8 cellular contexts compared by ENCODE assay signal in the genomic region with DNA sequence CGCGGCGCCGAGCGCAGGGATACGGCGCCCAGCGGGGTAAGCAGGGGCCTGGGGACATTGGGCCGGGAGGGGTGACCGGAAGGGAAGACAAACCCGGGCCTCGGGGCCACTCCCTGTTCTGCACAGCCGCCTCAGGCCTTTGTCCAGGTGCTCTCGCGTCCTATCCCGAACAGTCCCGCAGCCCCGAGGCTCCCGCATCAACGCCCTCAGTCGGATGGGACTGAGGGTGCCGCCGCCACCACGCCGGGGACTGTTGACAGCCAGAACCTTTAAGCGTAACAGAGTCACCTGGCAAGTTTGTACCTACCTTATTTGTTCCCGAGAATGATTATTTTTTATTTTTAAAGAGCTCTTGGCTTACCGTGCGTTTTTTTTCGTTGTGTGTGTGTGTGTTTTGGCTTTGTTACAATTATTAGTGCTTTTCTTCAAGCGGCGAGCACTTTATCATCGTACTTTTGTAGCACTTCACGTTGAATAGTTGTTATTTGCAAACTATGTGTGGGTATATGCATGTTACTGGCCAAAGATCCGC. TPM values are rescaled to one million over a fixed set of nuclear protein-coding genes. Genes with fewer than 3 reads are reported as not detected.
A peak's percentile ranks its signal among the peaks of the same experiment; 100 is the strongest.
DNase-seq lines count a peak whose midpoint lies in the region; ATAC-seq and TF ChIP-seq lines count a peak whose summit lies in the region.

No MANE protein-coding gene starts in this region.

- H3K4me1 ChIP-seq in Panc1 (ENCODE audit: control insufficient read depth, insufficient read depth, low read length) (peaks cover 30% of the 10 kb centered on the region), ectodermal cell (ENCODE audit: control insufficient read depth, insufficient read depth, low read length) (peaks cover 8% of the 10 kb centered on the region)

- H3K9me3 Mint-ChIP-seq in activated T-cell treated with anti-CD3 and anti-CD28 coated beads, Interleukin-2, amount 50 U/mL, for 24 hours = no peaks in the 10 kb centered on the region
- no peaks in the 10 kb centered on the region for H3K9me3 Mint-ChIP-seq in naive B cell

- peak overlapping the region; percentile 88 for H3K27ac Mint-ChIP-seq in activated T-cell treated with anti-CD3 and anti-CD28 coated beads, Interleukin-2, amount 50 U/mL, for 24 hours
- H3K27ac Mint-ChIP-seq in naive B cell = peak overlapping the region; percentile 85 to 96 (median 92)

- no peak for TF ChIP-seq CTCF in Panc1 (IDR thresholded peaks at IDR 0.05)

- TSS peak; percentile 90 for BruUV-seq in Panc1 (replicated peaks; lab: Mats Ljungman, UMichigan)

- no peaks in the 10 kb centered on the region for H3K27me3 Mint-ChIP-seq in activated T-cell treated with anti-CD3 and anti-CD28 coated beads, Interleukin-2, amount 50 U/mL, for 24 hours
- H3K27me3 Mint-ChIP-seq in naive B cell = no peaks in the 10 kb centered on the region

- H3K4me1 Mint-ChIP-seq in activated T-cell treated with anti-CD3 and anti-CD28 coated beads, Interleukin-2, amount 50 U/mL, for 24 hours (ENCODE audit: low read depth) = peaks cover 66% of the 10 kb centered on the region
- H3K4me1 Mint-ChIP-seq in naive B cell = peaks cover 31 to 69% (median 61%) of the 10 kb centered on the region in 3 donors

- POLR2A ChIA-PET in Panc1 (lab: Charles Lee) = no interaction called here

- H3K36me3 ChIP-seq in Panc1 (ENCODE audit: control insufficient read depth, insufficient read depth, low read length) (peaks cover 25% of the 10 kb centered on the region), ectodermal cell (ENCODE audit: control insufficient read depth, insufficient read depth, low read length) (peaks cover 9% of the 10 kb centered on the region)

- H3K27ac ChIP-seq in Panc1 (ENCODE audit: low read length) (peak overlapping the region; percentile 86), ectodermal cell (ENCODE audit: insufficient read depth, low read depth, low read length, poor library complexity, severe bottlenecking) (peak overlapping the region; percentile 93)

- H3K4me3 ChIP-seq in Panc1 (ENCODE audit: low read depth in 2 of 2, low read length in 2 of 2) = peak overlapping the region; percentile 89 to 97
- peak overlapping the region; percentile 98 for H3K4me3 ChIP-seq in ectodermal cell (ENCODE audit: insufficient read depth, low read depth, low read length)

- in situ Hi-C loops in Panc1 (cut with HindIII; ENCODE audit: low pct_unique_long_range_greater_than_20kb, low sequenced_read_pairs) = no loop called here

- H3K4me3 Mint-ChIP-seq in activated T-cell treated with anti-CD3 and anti-CD28 coated beads, Interleukin-2, amount 50 U/mL, for 24 hours = peak overlapping the region; percentile 95
- peak overlapping the region; percentile 85 to 99 (median 95) for H3K4me3 Mint-ChIP-seq in naive B cell

- ATAC-seq in HG03095 (IDR thresholded peaks at IDR 0.05; ENCODE audit: unreplicated experiment) (peak; percentile 34), Panc1 (peak; percentile 83), naive B cell (ENCODE audit: low read depth in 2 of 2) (peak; percentile 4 to 15)

- WGBS in ectodermal cell, 2 experiments = 1 to 2% methylated on average over 35 of the region's 35 CpGs

- peaks cover 61% of the 10 kb centered on the region for H3K36me3 Mint-ChIP-seq in activated T-cell treated with anti-CD3 and anti-CD28 coated beads, Interleukin-2, amount 50 U/mL, for 24 hours (ENCODE audit: low read depth)
- H3K36me3 Mint-ChIP-seq in naive B cell = peaks cover 4 to 8% of the 10 kb centered on the region in 2 donors

- intact Hi-C loops in Panc1 (cut with micrococcal nuclease; ENCODE audit: unreplicated experiment) = no loop called here

- H3K27me3 ChIP-seq in Panc1 (ENCODE audit: control insufficient read depth, insufficient read depth, low read length) = no peaks in the 10 kb centered on the region
- no peaks in the 10 kb centered on the region for H3K27me3 ChIP-seq in ectodermal cell (ENCODE audit: control insufficient read depth, insufficient read depth, low read length, poor library complexity, severe bottlenecking)

- H3K9me3 ChIP-seq in Panc1 (ENCODE audit: control insufficient read depth, insufficient read depth, low read depth, low read length) = no peaks in the 10 kb centered on the region
- no peaks in the 10 kb centered on the region for H3K9me3 ChIP-seq in ectodermal cell (ENCODE audit: control insufficient read depth, low read length)

- CTCF ChIA-PET in Panc1 (lab: Charles Lee) = no interaction called here

- no peak for DNase-seq in activated T-cell treated with anti-CD3 and anti-CD28 coated beads, Interleukin-2, amount 50 U/mL, for 24 hours
- no peak for DNase-seq in activated T-cell treated with anti-CD3 and anti-CD28 coated beads, Interleukin-2, amount 50 U/mL, for 48 hours
- DNase-seq in Panc1 (ENCODE audit: low read depth, low spot score) (no peak), naive B cell (no peak), SKM-1 treated with dmso at 0.1 percent for 144 hours (lab: John Stamatoyannopoulos, UW; ENCODE audit: unreplicated experiment) (no peak), inferior parietal cortex (ENCODE audit: extremely low spot score) (no peak)

RNA-seq across cellular contexts. Expression of a gene that starts 0.4 kb away (rescaled TPM):
- total RNA-seq in Panc1 (2021; ENCODE audit: unreplicated experiment) = 42.2 TPM
- polyA plus RNA-seq in Panc1 (2012; ENCODE audit: insufficient read length) = 34.1 TPM
- 28.8 TPM for polyA plus RNA-seq in ectodermal cell (2013, experiment 1 of 4)
- polyA plus RNA-seq in ectodermal cell (2013, experiment 2 of 4) = 32.2 TPM
- 31.8 TPM for polyA plus RNA-seq in ectodermal cell (2013, experiment 3 of 4)
- 51.8 TPM for polyA plus RNA-seq in ectodermal cell (2013, experiment 4 of 4)
- polyA plus RNA-seq in naive B cell (ENCODE audit: low read depth in 6 of 6) = 10 to 100 TPM; 47.5 to 70.7 (median 57.8) TPM

RNA-seq across cellular contexts. Expression of a gene that starts 0.7 kb away (rescaled TPM):
- total RNA-seq in Panc1 (2021; ENCODE audit: unreplicated experiment) = 22.5 TPM
- 9.1 TPM for polyA plus RNA-seq in Panc1 (2012; ENCODE audit: insufficient read length)
- 28.7 TPM for polyA plus RNA-seq in ectodermal cell (2013, experiment 1 of 4)
- polyA plus RNA-seq in ectodermal cell (2013, experiment 2 of 4) = 26.9 TPM
- 18.3 TPM for polyA plus RNA-seq in ectodermal cell (2013, experiment 3 of 4)
- 21.0 TPM for polyA plus RNA-seq in ectodermal cell (2013, experiment 4 of 4)
- 10 to 100 TPM; 11.0 to 55.5 (median 41.9) TPM for polyA plus RNA-seq in naive B cell (ENCODE audit: low read depth in 6 of 6)

RNA-seq across cellular contexts. Expression of a gene that starts 34.2 kb away (rescaled TPM):
- total RNA-seq in Panc1 (2021; ENCODE audit: unreplicated experiment) = 22.9 TPM
- 23.8 TPM for polyA plus RNA-seq in Panc1 (2012; ENCODE audit: insufficient read length)
- 4.6 TPM for polyA plus RNA-seq in ectodermal cell (2013, experiment 1 of 4)
- 4.4 TPM for polyA plus RNA-seq in ectodermal cell (2013, experiment 2 of 4)
- 3.9 TPM for polyA plus RNA-seq in ectodermal cell (2013, experiment 3 of 4)
- 3.8 TPM for polyA plus RNA-seq in ectodermal cell (2013, experiment 4 of 4)
- 10 to 100 TPM in 1 of 6 donors, 1 to 10 TPM in 5; 6.2 to 13.9 (median 8.3) TPM for polyA plus RNA-seq in naive B cell (ENCODE audit: low read depth in 6 of 6)

RNA-seq across cellular contexts. Expression of a gene that starts 40.5 kb away (rescaled TPM):
- total RNA-seq in Panc1 (2021; ENCODE audit: unreplicated experiment) = 436 TPM
- polyA plus RNA-seq in Panc1 (2012; ENCODE audit: insufficient read length) = 1,631 TPM
- 293 TPM for polyA plus RNA-seq in ectodermal cell (2013, experiment 1 of 4)
- polyA plus RNA-seq in ectodermal cell (2013, experiment 2 of 4) = 253 TPM
- 281 TPM for polyA plus RNA-seq in ectodermal cell (2013, experiment 3 of 4)
- 303 TPM for polyA plus RNA-seq in ectodermal cell (2013, experiment 4 of 4)
- polyA plus RNA-seq in naive B cell (ENCODE audit: low read depth in 6 of 6) = under 1 TPM in 2 of 6 donors, not detected in 4; 0.80 to 1.00 TPM

Comparison
In these comparisons a context has a peak if more than half of its experiments do, and no peak if none do; other contexts are left out.
1. ATAC-seq: peak in every context shown above with its lines; median percentile 83 in Panc1; 34 in HG03095; 10 in naive B cell.